ENCODE assay signal across 37 cellular contexts in genomic region chr1:35511305-35511704, GRCh38. TPM values are rescaled to one million over a fixed set of nuclear protein-coding genes. Genes with fewer than 3 reads are reported as not detected.
DNase-seq lines count a peak whose midpoint lies in the region; ATAC-seq, FAIRE-seq and TF ChIP-seq lines count a peak whose summit lies in the region.
"Had no signal": no experiment of that assay in that cellular context is flagged by ENCODE, and none has a peak within 500 bp of the region (broad histone marks: within the 10 kb centered on the region; RNA-seq: fewer than 3 reads in every experiment).

No MANE protein-coding gene starts in this region.

- H3K36me3 ChIP-seq in HepG2 (replicated peaks in 1 of 2; ENCODE audit: control insufficient read depth in 1 of 2, insufficient read depth in 2 of 2, low read length in 2 of 2) (peaks cover 5 to 9% of the 10 kb centered on the region in 2 experiments), right lobe of liver (peaks cover 0 to under 1% (median 0%) of the 10 kb centered on the region in 4 donors), HEK293 (ENCODE audit: control insufficient read depth in 2 of 2, insufficient read depth in 1 of 2, low read length in 2 of 2) (no peaks in the 10 kb centered on the region), K562 (ENCODE audit: control insufficient read depth, insufficient read depth, low read length) (peaks cover 8% of the 10 kb centered on the region)
- H3K36me3 ChIP-seq in effector memory CD4-positive, alpha-beta T cell (ENCODE audit: control insufficient read depth, insufficient read depth, low read length), result no peaks in the 10 kb centered on the region
- H3K36me3 ChIP-seq: BE2C had no signal

- CTCF ChIA-PET in HepG2 (lab: Yijun Ruan, JAX; ENCODE audit: low intra/inter-chr PET ratio, low total read pairs) (no interaction called here), HEK293 (lab: Yijun Ruan, JAX) (no interaction called here), WTC11 (lab: Charles Lee) (no interaction called here), K562 (lab: Yijun Ruan, JAX; ENCODE audit: low intra/inter-chr PET ratio) (no interaction called here)

- H3K79me2 ChIP-seq in HepG2 (ENCODE audit: insufficient read depth, low read length) (peaks cover 15% of the 10 kb centered on the region), K562 (ENCODE audit: control insufficient read depth, insufficient read depth, low read length) (peaks cover 27% of the 10 kb centered on the region)

- H3K4me3 ChIP-seq in HepG2 (replicated peaks in 1 of 3; ENCODE audit: insufficient read depth in 1 of 3, low read depth in 2 of 3, low read length in 3 of 3) (no peak overlapping the region), right lobe of liver (no peak overlapping the region), HEK293 (ENCODE audit: low read depth, low read length) (no peak overlapping the region), K562 (no peak overlapping the region)
- no peak overlapping the region for H3K4me3 ChIP-seq in effector memory CD4-positive, alpha-beta T cell (ENCODE audit: insufficient read depth, low read depth, low read length, poor library complexity, severe bottlenecking)
- H3K4me3 ChIP-seq: A549; BLaER1; BLaER1 treated with 17β-estradiol and CSF1 and Interleukin-3, amounts not matched to agents 10 nM and 100 nM had no signal

- no peak for DNase-seq in HepG2 (ENCODE audit: low spot score)
- no peak for DNase-seq in right lobe of liver
- DNase-seq in WTC11 (ENCODE audit: low spot score), result no peak
- DNase-seq in K562 (ENCODE audit: extremely low read depth in 1 of 4, low spot score in 3 of 4), result no peak
- no peak for DNase-seq in NCI-H2196 (lab: John Stamatoyannopoulos, UW; ENCODE audit: unreplicated experiment)
- DNase-seq in effector memory CD4-positive, alpha-beta T cell, result no peak
- no peak for DNase-seq in occipital lobe (lab: John Stamatoyannopoulos, UW)
- DNase-seq: 8988T; ACHN; AML-193; BE2C; C1 segment of cervical spinal cord; Caco-2; Calu3; CD4-positive, alpha-beta memory T cell; CD4-positive, alpha-beta T cell; CD4-positive, CD25-positive, alpha-beta regulatory T cell; CD8-positive, alpha-beta memory T cell; CD8-positive, alpha-beta T cell; COR-L47; DMS 273 treated with DMSO at 0.1 percent for 48 hours; DMS153; DMS53; DMS79; DMS79 treated with DMSO at 0.1 percent for 48 hours; DND-41; EL had no signal

- H3K27me3 Mint-ChIP-seq in WTC11 (ENCODE audit: low read depth), result no peaks in the 10 kb centered on the region
- H3K27me3 Mint-ChIP-seq: B cell; CD4-positive, alpha-beta memory T cell; CD4-positive, alpha-beta T cell; CD4-positive, CD25-positive, alpha-beta regulatory T cell; CD8-positive, alpha-beta memory T cell had no signal

- TF ChIP-seq CTCF in HepG2 (CRISPR knock-in tag; IDR thresholded peaks at IDR 0.05), result no peak
- no peak for TF ChIP-seq CTCF in right lobe of liver (IDR thresholded peaks at IDR 0.05)
- TF ChIP-seq CTCF in HEK293 (tag by site-specific recombination; IDR thresholded peaks at IDR 0.05), result no peak
- no peak for TF ChIP-seq CTCF in WTC11 (IDR thresholded peaks at IDR 0.05)
- no peak for TF ChIP-seq CTCF in K562 (IDR thresholded peaks at IDR 0.05 in 2 of 3, conservative IDR thresholded peaks at IDR 0.05 in 1 of 3; ENCODE audit: insufficient read depth in 2 of 3, low read depth in 1 of 3, low read length in 3 of 3)

- H4K20me1 ChIP-seq in HepG2 (ENCODE audit: insufficient read depth, low read length) (0 out of 2 replicates have a peak, but pooled peaks cover 3% of the 10 kb centered on the region), K562 (replicated peaks; ENCODE audit: control insufficient read depth, insufficient read depth, low read length) (0 out of 2 replicates have a peak, but pooled peaks cover 4% of the 10 kb centered on the region)

- H3K9me3 Mint-ChIP-seq in WTC11, result peaks cover 12% of the 10 kb centered on the region

- no peak for ATAC-seq in HepG2
- no peak for ATAC-seq in right lobe of liver
- no peak for ATAC-seq in WTC11
- ATAC-seq in K562, result no peak
- ATAC-seq: A549; CD8-positive, alpha-beta T cell had no signal

- H3K9ac ChIP-seq in HepG2 (ENCODE audit: insufficient read depth, low read depth, low read length) (no peak overlapping the region), K562 (ENCODE audit: insufficient read depth in 1 of 2, low read depth in 2 of 2, low read length in 2 of 2) (no peak overlapping the region)
- H3K9ac ChIP-seq: BLaER1; BLaER1 treated with 17β-estradiol and CSF1 and Interleukin-3, amounts not matched to agents 10 nM and 100 nM had no signal

- POLR2A ChIA-PET in HepG2 (lab: Yijun Ruan, JAX), result no interaction called here
- POLR2A ChIA-PET in HEK293 (lab: Yijun Ruan, JAX), result no interaction called here
- POLR2A ChIA-PET in WTC11 (lab: Charles Lee), result interaction anchor here (0.7 kb wide), 1 partner anchor 23 kb away, joined by 4 read pairs; no protein-coding TSS in a partner anchor
- POLR2A ChIA-PET in K562 (lab: Yijun Ruan, JAX), result interaction anchor here (0.6 kb wide), 1 partner anchor 234 kb away, joined by 4 read pairs; no protein-coding TSS in a partner anchor

- H2AFZ ChIP-seq in HepG2 (ENCODE audit: low read length) (no peak overlapping the region), K562 (ENCODE audit: low read depth, low read length) (no peak overlapping the region)

- no TSS peak for BruUV-seq in HepG2 (replicated peaks; lab: Mats Ljungman, UMichigan)
- BruUV-seq in K562 (replicated peaks; lab: Mats Ljungman, UMichigan), result no TSS peak

- intact Hi-C loops in HepG2 (cut with micrococcal nuclease; ENCODE audit: unreplicated experiment), result no loop called here
- intact Hi-C loops in right lobe of liver (cut with DNase I), result no loop called here
- intact Hi-C loops in K562 (cut with micrococcal nuclease), result no loop called here

- TF ChIP-seq EP300 in HepG2 (IDR thresholded peaks at IDR 0.05; ENCODE audit: low read depth in 2 of 2, low read length in 2 of 2), result no peak
- no peak for TF ChIP-seq EP300 in HepG2 (CRISPR knock-in tag; IDR thresholded peaks at IDR 0.05; ENCODE audit: borderline replicate concordance)
- TF ChIP-seq EP300 in K562 (IDR thresholded peaks at IDR 0.05; ENCODE audit: low read length), result no peak

- peaks cover 20% of the 10 kb centered on the region for H3K36me3 Mint-ChIP-seq in WTC11

- TF ChIP-seq POLR2A in HepG2 (IDR thresholded peaks at IDR 0.05; ENCODE audit: insufficient read depth in 1 of 2, low read depth in 2 of 2, low read length in 2 of 2) (no peak), right lobe of liver (IDR thresholded peaks at IDR 0.05) (no peak), K562 (conservative IDR thresholded peaks at IDR 0.05) (no peak)

- H3K4me1 Mint-ChIP-seq in WTC11, result peaks cover 6% of the 10 kb centered on the region

- H3K4me2 ChIP-seq in HepG2 (ENCODE audit: low read depth, low read length) (no peak overlapping the region), K562 (ENCODE audit: insufficient read depth, low read length) (no peak overlapping the region)
- H3K4me2 ChIP-seq: A549; BLaER1; BLaER1 treated with 17β-estradiol and CSF1 and Interleukin-3, amounts not matched to agents 10 nM and 100 nM had no signal

- no peak overlapping the region for H3K4me3 Mint-ChIP-seq in WTC11
- H3K4me3 Mint-ChIP-seq: B cell; CD14-positive monocyte; CD4-positive, alpha-beta T cell; CD4-positive, CD25-positive, alpha-beta regulatory T cell; CD8-positive, alpha-beta memory T cell; CD8-positive, alpha-beta T cell had no signal

- H3K9me3 ChIP-seq in HepG2 (ENCODE audit: low read length) (peaks cover 8% of the 10 kb centered on the region; the same call in 1 of the 2 replicates), right lobe of liver (no peaks in the 10 kb centered on the region), HEK293 (ENCODE audit: control insufficient read depth, insufficient read depth, low read depth, low read length) (no peaks in the 10 kb centered on the region), K562 (replicated peaks; ENCODE audit: control insufficient read depth, insufficient read depth, low read depth, low read length) (no peaks in the 10 kb centered on the region)
- no peaks in the 10 kb centered on the region for H3K9me3 ChIP-seq in effector memory CD4-positive, alpha-beta T cell (ENCODE audit: control insufficient read depth, low read length)
- H3K9me3 ChIP-seq: BE2C, Caco-2 had no signal

- H3K27ac Mint-ChIP-seq in WTC11, result no peak overlapping the region
- H3K27ac Mint-ChIP-seq: B cell; CD14-positive monocyte; CD4-positive, alpha-beta T cell; CD4-positive, CD25-positive, alpha-beta regulatory T cell; CD8-positive, alpha-beta T cell had no signal

- no peak overlapping the region for H3K27ac ChIP-seq in HepG2 (ENCODE audit: extremely low read length, insufficient read depth, low read length)
- H3K27ac ChIP-seq in right lobe of liver, result no peak overlapping the region
- H3K27ac ChIP-seq in HEK293 (ENCODE audit: extremely low read depth, low read depth, low read length), result no peak overlapping the region
- no peak overlapping the region for H3K27ac ChIP-seq in K562 (ENCODE audit: extremely low read depth, low read depth, low read length)
- no peak overlapping the region for H3K27ac ChIP-seq in effector memory CD4-positive, alpha-beta T cell (ENCODE audit: insufficient read depth, low read length, poor library complexity, severe bottlenecking)
- H3K27ac ChIP-seq: 22Rv1; A549; BLaER1; BLaER1 treated with 17β-estradiol and CSF1 and Interleukin-3, amounts not matched to agents 10 nM and 100 nM; C4-2B had no signal

- H3K27me3 ChIP-seq in HepG2 (ENCODE audit: control insufficient read depth in 1 of 2, insufficient read depth in 2 of 2, low read length in 2 of 2) (no peaks in the 10 kb centered on the region), right lobe of liver (no peaks in the 10 kb centered on the region), K562 (ENCODE audit: control insufficient read depth in 2 of 2, insufficient read depth in 2 of 2, low read length in 2 of 2) (no peaks in the 10 kb centered on the region)
- H3K27me3 ChIP-seq in effector memory CD4-positive, alpha-beta T cell (replicated peaks; ENCODE audit: control insufficient read depth, insufficient read depth, low read length, poor library complexity, severe bottlenecking), result no peaks in the 10 kb centered on the region
- H3K27me3 ChIP-seq: BE2C; BLaER1; BLaER1 treated with 17β-estradiol and CSF1 and Interleukin-3, amounts not matched to agents 10 nM and 100 nM had no signal

- in situ Hi-C loops in HepG2 (cut with HindIII; ENCODE audit: extremely low pct_ligation_motif_present, low pct_unique_long_range_greater_than_20kb), result no loop called here
- in situ Hi-C loops in K562 (cut with MboI), result no loop called here

- no peak for TF ChIP-seq RAD21 in HepG2 (CRISPR knock-in tag; IDR thresholded peaks at IDR 0.05)
- no peak for TF ChIP-seq RAD21 in K562 (CRISPR knock-in tag; conservative IDR thresholded peaks at IDR 0.05 in 1 of 2, IDR thresholded peaks at IDR 0.05 in 1 of 2)

- no peaks in the 10 kb centered on the region for H3K9me1 ChIP-seq in K562 (ENCODE audit: control insufficient read depth, insufficient read depth, low read length)

- WGBS in HepG2 (ENCODE audit: low lambda C conversion rate), result 99% methylated on average over 2 of the region's 2 CpGs
- 94% methylated on average over 2 of the region's 2 CpGs for WGBS in right lobe of liver (ENCODE audit: insufficient coverage, low coverage, low lambda C conversion rate, missing lambda C conversion rate)
- WGBS in K562 (ENCODE audit: insufficient coverage, low coverage, missing lambda C conversion rate), result 89% methylated on average over 2 of the region's 2 CpGs

- FAIRE-seq in HepG2 (lab: Jason Lieb, UNC) (no peak), K562 (lab: Jason Lieb, UNC) (no peak)
- FAIRE-seq: A204.1, A549, D721Med had no signal

- H3K4me1 ChIP-seq in HepG2 (ENCODE audit: insufficient read depth, low read length), result peaks cover 14% of the 10 kb centered on the region
- peaks cover 0 to 3% (median 0%) of the 10 kb centered on the region in 4 donors for H3K4me1 ChIP-seq in right lobe of liver
- H3K4me1 ChIP-seq in HEK293 (ENCODE audit: control insufficient read depth, insufficient read depth, low read length), result peaks cover 11% of the 10 kb centered on the region
- peaks cover 4 to 26% of the 10 kb centered on the region in 2 experiments; a peak in 4 of 5 replicates for H3K4me1 ChIP-seq in K562 (replicated peaks in 1 of 2; ENCODE audit: control insufficient read depth in 2 of 2, insufficient read depth in 2 of 2, low read length in 2 of 2)
- peaks cover 21% of the 10 kb centered on the region for H3K4me1 ChIP-seq in effector memory CD4-positive, alpha-beta T cell (ENCODE audit: control insufficient read depth, insufficient read depth, low read length, poor library complexity, severe bottlenecking)
- H3K4me1 ChIP-seq: Caco-2 had no signal

RNA-seq across cellular contexts. Expression of gene KIAA0319L, which starts 45.9 kb away (rescaled TPM):
- total RNA-seq in HepG2 (2016; rRNA removed; fragmentation: Illumina TruSeq; extraction: Trizol) (15.9 and 33.4 TPM in 2 replicates), right lobe of liver (10 to 100 TPM; 35.3 to 84.9 (median 54.3) TPM), WTC11 (2021) (66.3 to 71.7 TPM (median 70.0 TPM) in 3 replicates), K562 (2014; rRNA removed) (22.7 and 26.9 TPM in 2 replicates), K562 (2014; rRNA removed; fragmentation: Illumina TruSeq; extraction: Trizol) (29.3 and 30.2 TPM in 2 replicates), K562 (2015; rRNA removed; fragmentation: Illumina TruSeq; extraction: Trizol) (25.0 and 27.4 TPM in 2 replicates), K562 (2021) (32.7 and 33.2 TPM in 2 replicates), occipital lobe (37.4 TPM)
- total RNA-seq in HepG2 (2016; cell fraction: cytosol; rRNA removed; fragmentation: Illumina TruSeq; extraction: Trizol; ENCODE audit: low read depth), result 9.6 and 9.8 TPM in 2 replicates
- total RNA-seq in HepG2 (2016; cell fraction: insoluble cytoplasmic fraction; rRNA removed; fragmentation: Illumina TruSeq; extraction: Trizol), result 14.8 and 30.6 TPM in 2 replicates
- total RNA-seq in HepG2 (2016; cell fraction: membrane; rRNA removed; fragmentation: Illumina TruSeq; extraction: Trizol), result 17.2 and 17.3 TPM in 2 replicates
- 54.0 and 56.5 TPM in 2 replicates for total RNA-seq in HepG2 (2016; cell fraction: nucleus; rRNA removed; fragmentation: Illumina TruSeq; extraction: Trizol)
- polyA plus RNA-seq in HepG2 (2011; rRNA removed) (74.3 and 82.6 TPM in 2 replicates), K562 (2011; rRNA removed) (51.7 and 66.5 TPM in 2 replicates), K562 (2014; fragmentation: Illumina TruSeq; extraction: Trizol) (32.2 and 40.1 TPM in 2 replicates), K562 (2014; fragmentation: Nextera tagmentation; extraction: Ambion mirVana) (1 to 10 TPM; 2.4 to 5.9 TPM), K562 (2014; rRNA removed) (23.4 and 28.5 TPM in 2 replicates)
- 42.1 and 57.2 TPM in 2 replicates for polyA plus RNA-seq in HepG2 (2011; cell fraction: cytosol; rRNA removed)
- polyA plus RNA-seq in HepG2 (2011; cell fraction: nucleus; rRNA removed), result 80.2 and 103 TPM in 2 replicates
- 46.0 and 51.9 TPM in 2 replicates for polyA plus RNA-seq in HepG2 (2012)
- 2.8 and 3.0 TPM in 2 replicates for polyA plus RNA-seq in HepG2 (2016; cell fraction: cytosol; fragmentation: Illumina TruSeq; extraction: Trizol; ENCODE audit: low read depth)
- 8.0 and 11.3 TPM in 2 replicates for polyA plus RNA-seq in HepG2 (2016; cell fraction: insoluble cytoplasmic fraction; fragmentation: Illumina TruSeq; extraction: Trizol; ENCODE audit: low read depth)
- 7.6 and 8.2 TPM in 2 replicates for polyA plus RNA-seq in HepG2 (2016; cell fraction: membrane; fragmentation: Illumina TruSeq; extraction: Trizol; ENCODE audit: low read depth)
- 50.7 and 54.2 TPM in 2 replicates for polyA plus RNA-seq in HepG2 (2016; cell fraction: nucleus; fragmentation: Illumina TruSeq; extraction: Trizol; ENCODE audit: insufficient read depth, low read depth)
- polyA minus RNA-seq in HepG2 (2011; rRNA and poly(A)+ RNA removed; ENCODE audit: low replicate concordance), result 53.1 and 74.5 TPM in 2 replicates
- polyA minus RNA-seq in HepG2 (2011; cell fraction: cytosol; rRNA and poly(A)+ RNA removed), result 37.6 and 52.7 TPM in 2 replicates
- 116 and 145 TPM in 2 replicates for polyA minus RNA-seq in HepG2 (2011; cell fraction: nucleus; rRNA and poly(A)+ RNA removed)
- total RNA-seq in K562 (2011; cell fraction: chromatin; rRNA removed; ENCODE audit: low replicate concordance), result 218 and 257 TPM in 2 replicates
- total RNA-seq in K562 (2011; cell fraction: nucleolus; rRNA removed), result 151 and 178 TPM in 2 replicates
- total RNA-seq in K562 (2011; cell fraction: nucleoplasm; rRNA removed), result 203 and 242 TPM in 2 replicates
- 29.9 and 48.2 TPM in 2 replicates for polyA plus RNA-seq in K562 (2011; cell fraction: cytosol; rRNA removed)
- 76.5 and 77.3 TPM in 2 replicates for polyA plus RNA-seq in K562 (2011; cell fraction: nucleus; rRNA removed)
- polyA plus RNA-seq in K562 (2012), result 29.4 and 50.6 TPM in 2 replicates
- polyA minus RNA-seq in K562 (2011; rRNA and poly(A)+ RNA removed), result 84.3 and 87.6 TPM in 2 replicates
- 28.8 and 38.0 TPM in 2 replicates for polyA minus RNA-seq in K562 (2011; cell fraction: cytosol; rRNA and poly(A)+ RNA removed)
- 47.7 and 95.0 TPM in 2 replicates for polyA minus RNA-seq in K562 (2011; cell fraction: nucleus; rRNA and poly(A)+ RNA removed)

RNA-seq across cellular contexts. Expression of gene NCDN, which starts 46.3 kb away (rescaled TPM):
- total RNA-seq in HepG2 (2016; rRNA removed; fragmentation: Illumina TruSeq; extraction: Trizol) (9.1 and 9.3 TPM in 2 replicates), right lobe of liver (10 to 100 TPM in 2 of 6 experiments, 1 to 10 TPM in 4; 5.9 to 11.7 (median 7.3) TPM), WTC11 (2021) (35.6 to 39.2 TPM (median 38.2 TPM) in 3 replicates), K562 (2014; rRNA removed) (16.4 and 20.4 TPM in 2 replicates), K562 (2014; rRNA removed; fragmentation: Illumina TruSeq; extraction: Trizol) (4.5 and 5.4 TPM in 2 replicates), K562 (2015; rRNA removed; fragmentation: Illumina TruSeq; extraction: Trizol) (10.7 and 13.3 TPM in 2 replicates), K562 (2021) (33.5 and 35.1 TPM in 2 replicates), occipital lobe (59.7 TPM)
- total RNA-seq in HepG2 (2016; cell fraction: cytosol; rRNA removed; fragmentation: Illumina TruSeq; extraction: Trizol; ENCODE audit: low read depth), result 0.88 and 1.1 TPM in 2 replicates
- total RNA-seq in HepG2 (2016; cell fraction: insoluble cytoplasmic fraction; rRNA removed; fragmentation: Illumina TruSeq; extraction: Trizol), result 7.2 and 8.9 TPM in 2 replicates
- total RNA-seq in HepG2 (2016; cell fraction: membrane; rRNA removed; fragmentation: Illumina TruSeq; extraction: Trizol), result 3.5 and 3.6 TPM in 2 replicates
- total RNA-seq in HepG2 (2016; cell fraction: nucleus; rRNA removed; fragmentation: Illumina TruSeq; extraction: Trizol), result 6.6 and 8.7 TPM in 2 replicates
- polyA plus RNA-seq in HepG2 (2011; rRNA removed) (6.6 and 11.0 TPM in 2 replicates), K562 (2011; rRNA removed) (8.1 and 14.6 TPM in 2 replicates), K562 (2014; fragmentation: Illumina TruSeq; extraction: Trizol) (16.0 and 26.9 TPM in 2 replicates), K562 (2014; fragmentation: Nextera tagmentation; extraction: Ambion mirVana) (1 to 10 TPM; 1.9 to 2.6 TPM), K562 (2014; rRNA removed) (20.0 and 24.8 TPM in 2 replicates)
- 4.6 and 5.4 TPM in 2 replicates for polyA plus RNA-seq in HepG2 (2011; cell fraction: cytosol; rRNA removed)
- 26.7 and 28.4 TPM in 2 replicates for polyA plus RNA-seq in HepG2 (2011; cell fraction: nucleus; rRNA removed)
- 4.4 and 7.0 TPM in 2 replicates for polyA plus RNA-seq in HepG2 (2012)
- 0.55 and 0.77 TPM in 2 replicates for polyA plus RNA-seq in HepG2 (2016; cell fraction: cytosol; fragmentation: Illumina TruSeq; extraction: Trizol; ENCODE audit: low read depth)
- polyA plus RNA-seq in HepG2 (2016; cell fraction: insoluble cytoplasmic fraction; fragmentation: Illumina TruSeq; extraction: Trizol; ENCODE audit: low read depth), result 7.4 and 8.8 TPM in 2 replicates
- polyA plus RNA-seq in HepG2 (2016; cell fraction: membrane; fragmentation: Illumina TruSeq; extraction: Trizol; ENCODE audit: low read depth), result 1.8 and 1.9 TPM in 2 replicates
- 15.1 and 16.2 TPM in 2 replicates for polyA plus RNA-seq in HepG2 (2016; cell fraction: nucleus; fragmentation: Illumina TruSeq; extraction: Trizol; ENCODE audit: insufficient read depth, low read depth)
- 18.1 and 18.4 TPM in 2 replicates for polyA minus RNA-seq in HepG2 (2011; rRNA and poly(A)+ RNA removed; ENCODE audit: low replicate concordance)
- polyA minus RNA-seq in HepG2 (2011; cell fraction: cytosol; rRNA and poly(A)+ RNA removed), result 5.1 and 5.9 TPM in 2 replicates
- 12.4 and 15.2 TPM in 2 replicates for polyA minus RNA-seq in HepG2 (2011; cell fraction: nucleus; rRNA and poly(A)+ RNA removed)
- total RNA-seq in K562 (2011; cell fraction: chromatin; rRNA removed; ENCODE audit: low replicate concordance), result 18.2 and 51.7 TPM in 2 replicates
- 35.4 and 36.2 TPM in 2 replicates for total RNA-seq in K562 (2011; cell fraction: nucleolus; rRNA removed)
- total RNA-seq in K562 (2011; cell fraction: nucleoplasm; rRNA removed), result 27.1 and 28.9 TPM in 2 replicates
- polyA plus RNA-seq in K562 (2011; cell fraction: cytosol; rRNA removed), result 11.3 and 22.9 TPM in 2 replicates
- 32.8 and 67.9 TPM in 2 replicates for polyA plus RNA-seq in K562 (2011; cell fraction: nucleus; rRNA removed)
- 23.9 and 26.1 TPM in 2 replicates for polyA plus RNA-seq in K562 (2012)
- polyA minus RNA-seq in K562 (2011; rRNA and poly(A)+ RNA removed), result 4.9 and 5.2 TPM in 2 replicates
- 13.6 and 15.4 TPM in 2 replicates for polyA minus RNA-seq in K562 (2011; cell fraction: cytosol; rRNA and poly(A)+ RNA removed)
- polyA minus RNA-seq in K562 (2011; cell fraction: nucleus; rRNA and poly(A)+ RNA removed), result 16.6 and 17.4 TPM in 2 replicates

Comparison
In these comparisons a context has a peak if more than half of its experiments do, and no peak if none do; other contexts are left out.
1. POLR2A ChIA-PET loops: an anchor here in WTC11 (0.7 kb wide) and K562 (0.6 kb wide); none called in HepG2 and HEK293.
2. Of the 241 proteins assayed by ChIP-seq in both HepG2 and K562: peak only in HepG2: none; only in K562: none; in both: ZNF121; in neither: 240.